Comparison of ENCODE assay signal across 10 cellular contexts in the genomic region with DNA sequence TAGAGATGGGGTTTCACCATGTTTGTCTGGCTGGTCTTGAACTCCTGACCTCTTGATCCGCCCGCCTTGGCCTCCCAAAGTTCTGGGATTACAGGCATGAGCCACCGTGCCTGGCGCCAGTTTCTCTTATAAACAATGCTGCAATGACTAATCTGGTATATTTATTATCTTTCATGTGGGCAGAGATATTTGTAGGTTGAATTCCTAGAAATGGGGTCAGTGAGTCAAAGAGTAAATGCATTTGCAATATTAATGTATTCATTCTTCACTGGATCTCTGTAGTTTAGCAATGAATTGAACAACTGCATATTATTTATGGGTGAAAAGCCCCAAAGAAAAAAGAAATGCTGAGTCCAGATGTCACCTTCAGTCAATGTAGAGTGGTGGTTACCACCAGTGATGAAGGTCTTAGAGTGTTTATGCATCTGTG. TPM values are rescaled to one million over a fixed set of nuclear protein-coding genes. Genes with fewer than 3 reads are reported as not detected.
DNase-seq lines count a peak whose midpoint lies in the region; ATAC-seq lines count a peak whose summit lies in the region.
"Had no signal": no experiment of that assay in that cellular context is flagged by ENCODE, and none has a peak within 500 bp of the region (broad histone marks: within the 10 kb centered on the region; RNA-seq: fewer than 3 reads in every experiment).

No MANE protein-coding gene starts in this region.

- peak; percentile 19 for DNase-seq in activated gamma-delta T cell treated with anti-CD3 and anti-CD28 coated beads, Interleukin-2, amount 50 U/mL, for 16 hours (ENCODE audit: low read depth)
- DNase-seq in activated gamma-delta T cell (lab: John Stamatoyannopoulos, UW) = no peak
- peak; percentile 46 to 79 for DNase-seq in dermis microvascular lymphatic vessel endothelial cell (ENCODE audit: low read depth in 2 of 2)
- peak; percentile 52 for DNase-seq in stimulated activated naive CD8-positive, alpha-beta T cell treated with anti-CD3 and anti-CD28 coated beads, Interleukin-15, Interleukin-2, amounts not matched to agents 100 U/mL and 50 U/mL, for 24 hours
- DNase-seq in GM19238 (ENCODE audit: insufficient read length, low spot score) = no peak
- no peak for DNase-seq in NCI-H1930 (lab: John Stamatoyannopoulos, UW)
- DNase-seq in NCI-H510A (lab: John Stamatoyannopoulos, UW) = no peak
- DNase-seq: naive B cell, uterus had no signal

- peak; percentile 42 to 57 for ATAC-seq in activated CD4-positive, CD25-positive, alpha-beta regulatory T cell treated with anti-CD3 and anti-CD28 coated beads, Interleukin-2, amount 50 U/mL, for 24 hours
- peak; percentile 24 for ATAC-seq in stimulated activated naive CD8-positive, alpha-beta T cell treated with anti-CD3 and anti-CD28 coated beads, Interleukin-15, Interleukin-2, amounts not matched to agents 100 U/mL and 50 U/mL, for 24 hours

RNA-seq across cellular contexts. Expression of gene CD38, which starts 22.8 kb away (rescaled TPM):
- total RNA-seq in dermis microvascular lymphatic vessel endothelial cell = 3.6 and 44.6 TPM in 2 replicates

RNA-seq across cellular contexts. Expression of gene BST1, which starts 52.5 kb away (rescaled TPM):
- total RNA-seq in dermis microvascular lymphatic vessel endothelial cell = 35.6 and 88.1 TPM in 2 replicates

Comparison
In these comparisons a context has a peak if more than half of its experiments do, and no peak if none do; other contexts are left out.
1. DNase-seq: peak in activated gamma-delta T cell treated with anti-CD3 and anti-CD28 coated beads, Interleukin-2, amount 50 U/mL, for 16 hours (single experiment), dermis microvascular lymphatic vessel endothelial cell (2 of 2) and stimulated activated naive CD8-positive, alpha-beta T cell treated with anti-CD3 and anti-CD28 coated beads, Interleukin-15, Interleukin-2, amounts not matched to agents 100 U/mL and 50 U/mL, for 24 hours (single experiment); none in activated gamma-delta T cell (single experiment), GM19238 (single experiment), NCI-H1930 (0 of 2) and NCI-H510A (single experiment).